ENCODE assay signal across 1 cellular context in the genomic region with DNA sequence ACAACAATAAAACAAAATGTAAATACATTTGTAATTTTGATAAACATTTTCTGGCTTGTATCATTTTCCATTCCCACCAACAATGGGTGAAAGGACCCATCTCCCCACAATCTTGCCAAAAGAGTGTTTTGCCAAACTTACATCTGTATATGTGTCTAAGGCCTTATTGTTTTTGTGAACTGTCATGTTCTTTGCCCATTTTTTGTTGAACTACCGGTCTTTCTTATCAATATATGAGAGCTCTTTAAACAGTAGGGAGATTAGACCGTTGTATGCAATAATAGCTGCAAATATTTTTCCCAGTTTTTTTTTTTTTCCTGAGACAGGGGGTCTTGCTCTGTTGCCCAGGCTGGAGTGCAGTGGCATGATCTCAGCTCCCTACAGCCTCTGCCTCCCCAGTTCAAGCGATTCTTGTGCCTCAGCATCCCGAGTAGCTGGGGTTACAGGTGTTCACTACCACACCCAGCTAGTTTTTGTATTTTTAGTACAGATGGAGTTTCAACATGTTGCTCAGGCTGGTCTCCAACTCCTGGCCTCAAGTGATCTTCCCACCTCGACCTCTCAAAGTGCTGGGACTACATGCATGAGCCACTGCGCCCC.
TF ChIP-seq lines count a peak whose summit lies in the region.

No MANE protein-coding gene starts in this region.

TF ChIP-seq in HEK293, 187 proteins besides CTCF, POLR2A, EP300 and RAD21 (continued from another document):
- TF ChIP-seq, protein P1, sequence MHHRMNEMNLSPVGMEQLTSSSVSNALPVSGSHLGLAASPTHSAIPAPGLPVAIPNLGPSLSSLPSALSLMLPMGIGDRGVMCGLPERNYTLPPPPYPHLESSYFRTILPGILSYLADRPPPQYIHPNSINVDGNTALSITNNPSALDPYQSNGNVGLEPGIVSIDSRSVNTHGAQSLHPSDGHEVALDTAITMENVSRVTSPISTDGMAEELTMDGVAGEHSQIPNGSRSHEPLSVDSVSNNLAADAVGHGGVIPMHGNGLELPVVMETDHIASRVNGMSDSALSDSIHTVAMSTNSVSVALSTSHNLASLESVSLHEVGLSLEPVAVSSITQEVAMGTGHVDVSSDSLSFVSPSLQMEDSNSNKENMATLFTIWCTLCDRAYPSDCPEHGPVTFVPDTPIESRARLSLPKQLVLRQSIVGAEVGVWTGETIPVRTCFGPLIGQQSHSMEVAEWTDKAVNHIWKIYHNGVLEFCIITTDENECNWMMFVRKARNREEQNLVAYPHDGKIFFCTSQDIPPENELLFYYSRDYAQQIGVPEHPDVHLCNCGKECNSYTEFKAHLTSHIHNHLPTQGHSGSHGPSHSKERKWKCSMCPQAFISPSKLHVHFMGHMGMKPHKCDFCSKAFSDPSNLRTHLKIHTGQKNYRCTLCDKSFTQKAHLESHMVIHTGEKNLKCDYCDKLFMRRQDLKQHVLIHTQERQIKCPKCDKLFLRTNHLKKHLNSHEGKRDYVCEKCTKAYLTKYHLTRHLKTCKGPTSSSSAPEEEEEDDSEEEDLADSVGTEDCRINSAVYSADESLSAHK (tag by site-specific recombination; IDR thresholded peaks at IDR 0.05): no peak
- TF ChIP-seq ZBTB21 (tag by site-specific recombination; IDR thresholded peaks at IDR 0.05): no peak
- TF ChIP-seq MZF1 (tag by site-specific recombination; IDR thresholded peaks at IDR 0.05; ENCODE audit: borderline replicate concordance): no peak
- TF ChIP-seq, protein P2, sequence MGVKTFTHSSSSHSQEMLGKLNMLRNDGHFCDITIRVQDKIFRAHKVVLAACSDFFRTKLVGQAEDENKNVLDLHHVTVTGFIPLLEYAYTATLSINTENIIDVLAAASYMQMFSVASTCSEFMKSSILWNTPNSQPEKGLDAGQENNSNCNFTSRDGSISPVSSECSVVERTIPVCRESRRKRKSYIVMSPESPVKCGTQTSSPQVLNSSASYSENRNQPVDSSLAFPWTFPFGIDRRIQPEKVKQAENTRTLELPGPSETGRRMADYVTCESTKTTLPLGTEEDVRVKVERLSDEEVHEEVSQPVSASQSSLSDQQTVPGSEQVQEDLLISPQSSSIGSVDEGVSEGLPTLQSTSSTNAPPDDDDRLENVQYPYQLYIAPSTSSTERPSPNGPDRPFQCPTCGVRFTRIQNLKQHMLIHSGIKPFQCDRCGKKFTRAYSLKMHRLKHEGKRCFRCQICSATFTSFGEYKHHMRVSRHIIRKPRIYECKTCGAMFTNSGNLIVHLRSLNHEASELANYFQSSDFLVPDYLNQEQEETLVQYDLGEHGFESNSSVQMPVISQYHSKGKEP (tag by site-specific recombination; IDR thresholded peaks at IDR 0.05): no peak
- TF ChIP-seq ZNF121 (tag by site-specific recombination; IDR thresholded peaks at IDR 0.05): 0 out of 2 replicates have a peak, but pooled peaks have one; percentile 36
- TF ChIP-seq ZNF610 (tag by site-specific recombination; IDR thresholded peaks at IDR 0.05; ENCODE audit: borderline replicate concordance): no peak
- TF ChIP-seq ZNF266 (tag by site-specific recombination; IDR thresholded peaks at IDR 0.05; ENCODE audit: low read depth): no peak
